ENCODE assay signal across 10 cellular contexts in genomic region chr1:203672354-203672753, GRCh38. TPM values are rescaled to one million over a fixed set of nuclear protein-coding genes. Genes with fewer than 3 reads are reported as not detected.
DNase-seq lines count a peak whose midpoint lies in the region; ATAC-seq, FAIRE-seq and TF ChIP-seq lines count a peak whose summit lies in the region.
"Had no signal": no experiment of that assay in that cellular context is flagged by ENCODE, and none has a peak within 500 bp of the region (broad histone marks: within the 10 kb centered on the region; RNA-seq: fewer than 3 reads in every experiment).

No MANE protein-coding gene starts in this region.

- no peaks in the 10 kb centered on the region for H3K36me3 ChIP-seq in ACC112 (ENCODE audit: insufficient read depth, low read length)
- no peaks in the 10 kb centered on the region for H3K36me3 ChIP-seq in naive thymus-derived CD4-positive, alpha-beta T cell (ENCODE audit: control insufficient read depth in 2 of 3, insufficient read depth in 3 of 3, low read length in 3 of 3)

- no peaks in the 10 kb centered on the region for H3K9me3 ChIP-seq in naive thymus-derived CD4-positive, alpha-beta T cell (ENCODE audit: control insufficient read depth in 2 of 3, low read length in 3 of 3)

- FAIRE-seq in GM19239 (lab: Jason Lieb, UNC), result no peak

- CTCF ChIA-PET in naive thymus-derived CD4-positive, alpha-beta T cell (lab: Charles Lee), result interaction anchor here (0.7 to 7.1 kb wide), 4 partner anchors 19 to 404 kb away, joined by 3 to 39 read pairs (median 5); partner anchors contain the start of gene ATP2B4

- H3K4me1 Mint-ChIP-seq in endothelial cell (ENCODE audit: unreplicated experiment), result peaks cover 77% of the 10 kb centered on the region
- peaks cover 62 to 86% (median 72%) of the 10 kb centered on the region in 7 donors for H3K4me1 Mint-ChIP-seq in naive thymus-derived CD4-positive, alpha-beta T cell

- H3K4me3 ChIP-seq in ACC112 (ENCODE audit: low read depth, low read length), result no peak overlapping the region
- no peak overlapping the region for H3K4me3 ChIP-seq in naive thymus-derived CD4-positive, alpha-beta T cell (ENCODE audit: low read length)

- no peaks in the 10 kb centered on the region for H3K27me3 ChIP-seq in ACC112 (ENCODE audit: insufficient read depth, low read length)
- H3K27me3 ChIP-seq in naive thymus-derived CD4-positive, alpha-beta T cell (ENCODE audit: control insufficient read depth in 2 of 2, insufficient read depth in 2 of 2, low read length in 2 of 2), result no peaks in the 10 kb centered on the region

- peak; percentile 65 for DNase-seq in NCI-H2227 (lab: John Stamatoyannopoulos, UW; ENCODE audit: unreplicated experiment)
- DNase-seq in endothelial cell (ENCODE audit: low spot score), result no peak
- no peak for DNase-seq in naive thymus-derived CD4-positive, alpha-beta T cell
- DNase-seq in GM19239 (ENCODE audit: insufficient read length, low spot score), result no peak
- DNase-seq in cerebellar nuclear complex (lab: John Stamatoyannopoulos, UW), result no peak
- DNase-seq in effector CD4-positive, alpha-beta T cell, result no peak
- DNase-seq: activated effector memory CD4-positive, alpha-beta T cell treated with Interleukin-2 at 50 U/mL for 16 hours; EL had no signal

- no peak overlapping the region for H2AFZ ChIP-seq in ACC112 (ENCODE audit: low read length, unreplicated experiment)

- peaks cover 8% of the 10 kb centered on the region for H3K27me3 Mint-ChIP-seq in endothelial cell (ENCODE audit: unreplicated experiment)
- no peaks in the 10 kb centered on the region for H3K27me3 Mint-ChIP-seq in naive thymus-derived CD4-positive, alpha-beta T cell

- peak; percentile 12 for ATAC-seq in naive thymus-derived CD4-positive, alpha-beta T cell
- no peak for ATAC-seq in GM21786 (IDR thresholded peaks at IDR 0.05; ENCODE audit: unreplicated experiment)

- POLR2A ChIA-PET in naive thymus-derived CD4-positive, alpha-beta T cell (lab: Charles Lee), result interaction anchor here (0.8 kb wide), 1 partner anchor 11 kb away, joined by 3 read pairs; no protein-coding TSS in a partner anchor

- peaks cover 60% of the 10 kb centered on the region for H3K4me1 ChIP-seq in ACC112 (ENCODE audit: control insufficient read depth, insufficient read depth, low read length, unreplicated experiment)
- H3K4me1 ChIP-seq in naive thymus-derived CD4-positive, alpha-beta T cell (ENCODE audit: control insufficient read depth in 2 of 2, insufficient read depth in 2 of 2, low read length in 2 of 2), result peaks cover 46 to 57% of the 10 kb centered on the region in 2 donors

- H3K79me2 ChIP-seq in ACC112 (ENCODE audit: control insufficient read depth, insufficient read depth, low read length, unreplicated experiment), result peaks cover 74% of the 10 kb centered on the region

- peak overlapping the region; percentile 63 for H3K4me3 Mint-ChIP-seq in endothelial cell (ENCODE audit: unreplicated experiment)
- H3K4me3 Mint-ChIP-seq in naive thymus-derived CD4-positive, alpha-beta T cell, result peak overlapping the region in 6 of 10 donors; percentile 6 to 76 (median 64)

- peaks cover 22% of the 10 kb centered on the region for H3K36me3 Mint-ChIP-seq in endothelial cell (ENCODE audit: low read depth, unreplicated experiment)
- peaks cover 0 to 18% (median 4%) of the 10 kb centered on the region in 5 donors for H3K36me3 Mint-ChIP-seq in naive thymus-derived CD4-positive, alpha-beta T cell

- H3K9me3 Mint-ChIP-seq in endothelial cell (ENCODE audit: unreplicated experiment), result no peaks in the 10 kb centered on the region
- H3K9me3 Mint-ChIP-seq in naive thymus-derived CD4-positive, alpha-beta T cell, result no peaks in the 10 kb centered on the region

- peak overlapping the region; percentile 96 for H3K27ac ChIP-seq in ACC112 (ENCODE audit: low read depth, low read length)
- H3K27ac ChIP-seq in naive thymus-derived CD4-positive, alpha-beta T cell (ENCODE audit: low read depth, low read length), result peak overlapping the region; percentile 53

- intact Hi-C loops in naive thymus-derived CD4-positive, alpha-beta T cell (cut with micrococcal nuclease), result no loop called here

- TF ChIP-seq CTCF in endothelial cell (IDR thresholded peaks at IDR 0.05; ENCODE audit: unreplicated experiment), result no peak

- H3K27ac Mint-ChIP-seq in endothelial cell (ENCODE audit: unreplicated experiment), result peak overlapping the region; percentile 99
- H3K27ac Mint-ChIP-seq in naive thymus-derived CD4-positive, alpha-beta T cell, result peak overlapping the region; percentile 87 to 99 (median 95)

RNA-seq across cellular contexts. Expression of gene ATP2B4, which starts 45.7 kb away (rescaled TPM):
- 137 TPM for total RNA-seq in endothelial cell (ENCODE audit: unreplicated experiment)
- 10 to 100 TPM; 29.8 to 84.0 (median 59.9) TPM for total RNA-seq in naive thymus-derived CD4-positive, alpha-beta T cell
- polyA plus RNA-seq in naive thymus-derived CD4-positive, alpha-beta T cell, result 10 to 100 TPM; 10.2 to 11.7 TPM
